Comparison of ENCODE assay signal across 8 cellular contexts in genomic region chr3:33440578-33441321, GRCh38. TPM values are rescaled to one million over a fixed set of nuclear protein-coding genes. Genes with fewer than 3 reads are reported as not detected.
DNase-seq lines count a peak whose midpoint lies in the region; ATAC-seq and TF ChIP-seq lines count a peak whose summit lies in the region.

No MANE protein-coding gene starts in this region.

- H3K27ac Mint-ChIP-seq in activated CD4-positive, alpha-beta memory T cell treated with anti-CD3 and anti-CD28 coated beads, Interleukin-2, amount 10 ng/mL, durations not matched to agents 7 days and 5 days: peak overlapping the region; percentile 100
- peak overlapping the region; percentile 99 for H3K27ac Mint-ChIP-seq in endodermal cell

- peak overlapping the region; percentile 99 for H3K4me3 Mint-ChIP-seq in activated CD4-positive, alpha-beta memory T cell treated with anti-CD3 and anti-CD28 coated beads, Interleukin-2, amount 10 ng/mL, durations not matched to agents 7 days and 5 days
- peak overlapping the region; percentile 77 for H3K4me3 Mint-ChIP-seq in endodermal cell

- no peaks in the 10 kb centered on the region for H3K4me1 ChIP-seq in endodermal cell (ENCODE audit: control insufficient read depth, insufficient read depth, low read length)
- peaks cover 4% of the 10 kb centered on the region for H3K4me1 ChIP-seq in mesodermal cell (ENCODE audit: control insufficient read depth, insufficient read depth, low read length, poor library complexity, severe bottlenecking)

- H3K9me3 Mint-ChIP-seq in activated CD4-positive, alpha-beta memory T cell treated with anti-CD3 and anti-CD28 coated beads, Interleukin-2, amount 10 ng/mL, durations not matched to agents 7 days and 5 days: no peaks in the 10 kb centered on the region
- no peaks in the 10 kb centered on the region for H3K9me3 Mint-ChIP-seq in endodermal cell

- no peaks in the 10 kb centered on the region for H3K27me3 ChIP-seq in endodermal cell (ENCODE audit: control insufficient read depth, insufficient read depth, low read length, poor library complexity, severe bottlenecking)

- H3K4me3 ChIP-seq in endodermal cell (ENCODE audit: low read length) (peak overlapping the region; percentile 91), mesodermal cell (ENCODE audit: extremely low read depth, insufficient read depth, low read length, poor library complexity, severe bottlenecking) (peak overlapping the region; percentile 96)

- no peak for TF ChIP-seq CTCF in endodermal cell (conservative IDR thresholded peaks at IDR 0.05)

- H3K27ac ChIP-seq in endodermal cell (ENCODE audit: low read depth, low read length): peak overlapping the region; percentile 91
- H3K27ac ChIP-seq in mesodermal cell (ENCODE audit: low read depth, low read length, severe bottlenecking): peak overlapping the region; percentile 98

- ATAC-seq in GM19328 (IDR thresholded peaks at IDR 0.05; ENCODE audit: unreplicated experiment): peak; percentile 78
- ATAC-seq in HG03460 (IDR thresholded peaks at IDR 0.05; ENCODE audit: unreplicated experiment): peak; percentile 82

- POLR2A ChIA-PET in activated CD4-positive, alpha-beta memory T cell treated with anti-CD3 and anti-CD28 coated beads, Interleukin-2, amount 10 ng/mL, durations not matched to agents 7 days and 5 days (lab: Charles Lee): interaction anchor here (0.6 to 5.2 kb wide), 31 partner anchors 10 to 1908 kb away, joined by 3 to 42 read pairs (median 4); partner anchors contain the start of genes CNOT10, CRTAP, DYNC1LI1 and PDCD6IP

- no peaks in the 10 kb centered on the region for H3K36me3 ChIP-seq in endodermal cell (ENCODE audit: control insufficient read depth, insufficient read depth, low read length)
- peaks cover under 1% of the 10 kb centered on the region for H3K36me3 ChIP-seq in mesodermal cell (ENCODE audit: control insufficient read depth, insufficient read depth, low read length)

- H3K27me3 Mint-ChIP-seq in activated CD4-positive, alpha-beta memory T cell treated with anti-CD3 and anti-CD28 coated beads, Interleukin-2, amount 10 ng/mL, durations not matched to agents 7 days and 5 days: no peaks in the 10 kb centered on the region
- no peaks in the 10 kb centered on the region for H3K27me3 Mint-ChIP-seq in endodermal cell (ENCODE audit: insufficient read depth)

- peaks cover 43% of the 10 kb centered on the region for H3K4me1 Mint-ChIP-seq in activated CD4-positive, alpha-beta memory T cell treated with anti-CD3 and anti-CD28 coated beads, Interleukin-2, amount 10 ng/mL, durations not matched to agents 7 days and 5 days
- peaks cover 23% of the 10 kb centered on the region for H3K4me1 Mint-ChIP-seq in endodermal cell

- peak; percentile 89 for DNase-seq in COLO668 (lab: John Stamatoyannopoulos, UW; ENCODE audit: unreplicated experiment)
- DNase-seq in NCI-H524 treated with DMSO at 0.1 percent for 48 hours (lab: John Stamatoyannopoulos, UW): peak; percentile 96
- DNase-seq in activated CD4-positive, alpha-beta memory T cell treated with anti-CD3 and anti-CD28 coated beads, Interleukin-2, amount 10 ng/mL, durations not matched to agents 7 days and 5 days: peak; percentile 99
- DNase-seq in endodermal cell: peak; percentile 99
- peak; percentile 86 to 92 for DNase-seq in stimulated activated CD8-positive, alpha-beta memory T cell treated with anti-CD3 and anti-CD28 coated beads, Interleukin-7, amount 100 ng/mL, for 1 hour (ENCODE audit: low read depth in 2 of 2)

- WGBS in endodermal cell (ENCODE audit: insufficient coverage in 1 of 2, insufficient read length in 1 of 2), 2 experiments: 0 to 1% methylated on average over 26 to 36 of the region's 36 CpGs
- WGBS in mesodermal cell (ENCODE audit: insufficient coverage in 2 of 2), 2 experiments: 0 to 2% methylated on average over 33 of the region's 36 CpGs

- H3K9me3 ChIP-seq in endodermal cell (ENCODE audit: control insufficient read depth, low read length) (no peaks in the 10 kb centered on the region), mesodermal cell (ENCODE audit: control insufficient read depth, low read length) (no peaks in the 10 kb centered on the region)

- CTCF ChIA-PET in activated CD4-positive, alpha-beta memory T cell treated with anti-CD3 and anti-CD28 coated beads, Interleukin-2, amount 10 ng/mL, durations not matched to agents 7 days and 5 days (lab: Charles Lee): interaction anchor here (0.7 to 1.7 kb wide), 7 partner anchors 11 to 358 kb away, joined by 3 to 11 read pairs (median 4); partner anchors contain the start of gene PDCD6IP

- H3K9ac ChIP-seq in endodermal cell (ENCODE audit: extremely low read depth, low read length, poor library complexity, severe bottlenecking): peak overlapping the region; percentile 65

- H3K36me3 Mint-ChIP-seq in activated CD4-positive, alpha-beta memory T cell treated with anti-CD3 and anti-CD28 coated beads, Interleukin-2, amount 10 ng/mL, durations not matched to agents 7 days and 5 days (ENCODE audit: low read depth): peaks cover 6% of the 10 kb centered on the region
- H3K36me3 Mint-ChIP-seq in endodermal cell (ENCODE audit: low read depth): no peaks in the 10 kb centered on the region

RNA-seq across cellular contexts. Expression of gene UBP1, which starts 0.5 kb away (rescaled TPM):
- total RNA-seq in activated CD4-positive, alpha-beta memory T cell treated with anti-CD3 and anti-CD28 coated beads, Interleukin-2, amount 10 ng/mL, durations not matched to agents 7 days and 5 days: 10 to 100 TPM; 56.1 to 59.8 TPM
- 10 to 100 TPM; 69.2 to 84.5 TPM for total RNA-seq in endodermal cell
- 65.8 TPM for polyA plus RNA-seq in endodermal cell (2013, experiment 1 of 2)
- 62.4 TPM for polyA plus RNA-seq in endodermal cell (2013, experiment 2 of 2)
- polyA plus RNA-seq in mesodermal cell (2013, experiment 1 of 2): 63.8 TPM
- 75.7 TPM for polyA plus RNA-seq in mesodermal cell (2013, experiment 2 of 2)

Comparison
In these comparisons a context has a peak if more than half of its experiments do, and no peak if none do; other contexts are left out.
1. Peak in every context shown above with its lines: DNase-seq, ATAC-seq, H3K4me3 ChIP-seq and H3K27ac ChIP-seq.